In the genomic region with DNA sequence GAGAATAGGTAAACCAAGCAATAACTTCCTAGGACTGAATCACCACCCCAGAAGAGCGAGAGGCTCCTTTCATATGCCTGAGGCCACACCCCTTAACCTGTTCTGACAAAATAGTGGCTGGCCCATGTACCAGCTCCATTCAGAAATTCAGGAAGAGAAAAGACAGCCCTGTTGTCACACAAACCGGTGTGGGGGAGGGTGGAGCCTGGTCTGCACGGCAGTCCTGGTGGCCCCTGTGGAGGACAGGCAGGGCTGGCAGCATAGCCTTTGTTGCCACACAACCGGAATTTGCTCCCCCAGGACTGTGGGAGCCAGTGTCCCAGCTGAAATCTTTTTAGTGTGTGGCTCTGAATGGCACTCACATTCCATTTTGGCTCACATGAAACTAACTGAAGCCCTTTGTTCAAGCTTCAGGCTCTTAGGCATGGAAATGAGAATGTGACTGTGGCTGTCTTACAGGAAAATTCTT, we compare ENCODE assay signal across 9 cellular contexts. TPM values are rescaled to one million over a fixed set of nuclear protein-coding genes. Genes with fewer than 3 reads are reported as not detected.
DNase-seq lines count a peak whose midpoint lies in the region; ATAC-seq, FAIRE-seq and TF ChIP-seq lines count a peak whose summit lies in the region.
"Had no signal": no experiment of that assay in that cellular context is flagged by ENCODE, and none has a peak within 500 bp of the region (broad histone marks: within the 10 kb centered on the region; RNA-seq: fewer than 3 reads in every experiment).

No MANE protein-coding gene starts in this region.

- no peak overlapping the region for H3K4me3 ChIP-seq in iPS-15b (ENCODE audit: low read depth, low read length)

- TF ChIP-seq POLR2A in H54 (IDR thresholded peaks at IDR 0.05; ENCODE audit: low read depth, low read length) = no peak

- H3K4me1 Mint-ChIP-seq in activated T-helper 2 cell treated with anti-CD3 and anti-CD28 coated beads, Interferon-gamma antibody, Interleukin-2, Interleukin-4, amounts not matched to agents 10 μg/mL and 5 μg/mL and 100 μg/mL, durations not matched to agents 14 hours and 24 hours and 36 hours (ENCODE audit: low read depth) = peaks cover 54% of the 10 kb centered on the region
- peaks cover 17% of the 10 kb centered on the region for H3K4me1 Mint-ChIP-seq in stimulated activated naive CD8-positive, alpha-beta T cell treated with anti-CD3 and anti-CD28 coated beads, Interleukin-15, amount 100 ng/mL, for 72 hours

- intact Hi-C loops in activated T-helper 2 cell treated with anti-CD3 and anti-CD28 coated beads, Interferon-gamma antibody, Interleukin-2, Interleukin-4, amounts not matched to agents 10 μg/mL and 5 μg/mL and 100 μg/mL, durations not matched to agents 14 hours and 24 hours and 36 hours (cut with micrococcal nuclease) = loop anchor here (1.0 kb wide), 2 partner anchors 9 to 17 kb away; no protein-coding TSS in a partner anchor

- H3K9ac ChIP-seq in iPS-15b (ENCODE audit: low read depth, low read length) = peak overlapping the region; percentile 9

- FAIRE-seq in H54 (lab: Jason Lieb, UNC) = no peak

- H3K9me3 Mint-ChIP-seq in activated T-helper 2 cell treated with anti-CD3 and anti-CD28 coated beads, Interferon-gamma antibody, Interleukin-2, Interleukin-4, amounts not matched to agents 10 μg/mL and 5 μg/mL and 100 μg/mL, durations not matched to agents 14 hours and 24 hours and 36 hours = no peaks in the 10 kb centered on the region
- H3K9me3 Mint-ChIP-seq in stimulated activated naive CD8-positive, alpha-beta T cell treated with anti-CD3 and anti-CD28 coated beads, Interleukin-15, amount 100 ng/mL, for 72 hours = no peaks in the 10 kb centered on the region

- peaks cover 65% of the 10 kb centered on the region for H3K36me3 Mint-ChIP-seq in activated T-helper 2 cell treated with anti-CD3 and anti-CD28 coated beads, Interferon-gamma antibody, Interleukin-2, Interleukin-4, amounts not matched to agents 10 μg/mL and 5 μg/mL and 100 μg/mL, durations not matched to agents 14 hours and 24 hours and 36 hours (ENCODE audit: low read depth)

- ATAC-seq in stimulated activated naive CD8-positive, alpha-beta T cell treated with anti-CD3 and anti-CD28 coated beads, Interleukin-15, amount 100 ng/mL, for 72 hours = peak; percentile 92
- ATAC-seq in GM21515 (IDR thresholded peaks at IDR 0.05; ENCODE audit: unreplicated experiment) = no peak

- no peaks in the 10 kb centered on the region for H3K36me3 ChIP-seq in iPS-15b (ENCODE audit: control insufficient read depth, insufficient read depth, low read length)

- peak; percentile 3 for DNase-seq in SIG-M5 treated with dmso at 0.1 percent for 504 hours (lab: John Stamatoyannopoulos, UW; ENCODE audit: unreplicated experiment)
- no peak for DNase-seq in SIG-M5 (lab: John Stamatoyannopoulos, UW)
- DNase-seq in activated T-helper 2 cell treated with anti-CD3 and anti-CD28 coated beads, Interferon-gamma antibody, Interleukin-2, Interleukin-4, amounts not matched to agents 10 μg/mL and 5 μg/mL and 100 μg/mL, durations not matched to agents 14 hours and 24 hours and 36 hours (ENCODE audit: low spot score) = no peak
- DNase-seq in stimulated activated naive CD8-positive, alpha-beta T cell treated with anti-CD3 and anti-CD28 coated beads, Interleukin-15, amount 100 ng/mL, for 72 hours = peak; percentile 11 to 45
- no peak for DNase-seq in D341Med (ENCODE audit: low spot score)
- no peak for DNase-seq in H54 (ENCODE audit: insufficient read length, low spot score)
- DNase-seq: HCEC 1CT had no signal

- H3K9me3 ChIP-seq in iPS-15b (ENCODE audit: control insufficient read depth, insufficient read depth, low read length) = no peaks in the 10 kb centered on the region

- H3K4me3 Mint-ChIP-seq in activated T-helper 2 cell treated with anti-CD3 and anti-CD28 coated beads, Interferon-gamma antibody, Interleukin-2, Interleukin-4, amounts not matched to agents 10 μg/mL and 5 μg/mL and 100 μg/mL, durations not matched to agents 14 hours and 24 hours and 36 hours (ENCODE audit: low read depth) = peak overlapping the region; percentile 45
- H3K4me3 Mint-ChIP-seq in stimulated activated naive CD8-positive, alpha-beta T cell treated with anti-CD3 and anti-CD28 coated beads, Interleukin-15, amount 100 ng/mL, for 72 hours = peak overlapping the region; percentile 25 to 42

- H3K27me3 Mint-ChIP-seq in activated T-helper 2 cell treated with anti-CD3 and anti-CD28 coated beads, Interferon-gamma antibody, Interleukin-2, Interleukin-4, amounts not matched to agents 10 μg/mL and 5 μg/mL and 100 μg/mL, durations not matched to agents 14 hours and 24 hours and 36 hours (ENCODE audit: low read depth) = no peaks in the 10 kb centered on the region
- H3K27me3 Mint-ChIP-seq in stimulated activated naive CD8-positive, alpha-beta T cell treated with anti-CD3 and anti-CD28 coated beads, Interleukin-15, amount 100 ng/mL, for 72 hours = no peaks in the 10 kb centered on the region

- H3K27me3 ChIP-seq in iPS-15b (ENCODE audit: control insufficient read depth, insufficient read depth, low read length) = no peaks in the 10 kb centered on the region

- H3K4me1 ChIP-seq in iPS-15b (ENCODE audit: control insufficient read depth, insufficient read depth, low read length) = peaks cover 17% of the 10 kb centered on the region

- peak overlapping the region; percentile 90 for H3K27ac Mint-ChIP-seq in activated T-helper 2 cell treated with anti-CD3 and anti-CD28 coated beads, Interferon-gamma antibody, Interleukin-2, Interleukin-4, amounts not matched to agents 10 μg/mL and 5 μg/mL and 100 μg/mL, durations not matched to agents 14 hours and 24 hours and 36 hours
- peak overlapping the region; percentile 19 to 89 for H3K27ac Mint-ChIP-seq in stimulated activated naive CD8-positive, alpha-beta T cell treated with anti-CD3 and anti-CD28 coated beads, Interleukin-15, amount 100 ng/mL, for 72 hours

RNA-seq across cellular contexts. Expression of a gene that starts 23.8 kb away (rescaled TPM):
- total RNA-seq in activated T-helper 2 cell treated with anti-CD3 and anti-CD28 coated beads, Interferon-gamma antibody, Interleukin-2, Interleukin-4, amounts not matched to agents 10 μg/mL and 5 μg/mL and 100 μg/mL, durations not matched to agents 14 hours and 24 hours and 36 hours = 0.21 and 0.52 TPM in 2 replicates

RNA-seq across cellular contexts. Expression of a gene that starts 46.2 kb away (rescaled TPM):
- 176 and 184 TPM in 2 replicates for total RNA-seq in activated T-helper 2 cell treated with anti-CD3 and anti-CD28 coated beads, Interferon-gamma antibody, Interleukin-2, Interleukin-4, amounts not matched to agents 10 μg/mL and 5 μg/mL and 100 μg/mL, durations not matched to agents 14 hours and 24 hours and 36 hours

Comparison
In these comparisons a context has a peak if more than half of its experiments do, and no peak if none do; other contexts are left out.
1. DNase-seq: peak in SIG-M5 treated with dmso at 0.1 percent for 504 hours (single experiment) and stimulated activated naive CD8-positive, alpha-beta T cell treated with anti-CD3 and anti-CD28 coated beads, Interleukin-15, amount 100 ng/mL, for 72 hours (2 of 2); none in SIG-M5 (single experiment), activated T-helper 2 cell treated with anti-CD3 and anti-CD28 coated beads, Interferon-gamma antibody, Interleukin-2, Interleukin-4, amounts not matched to agents 10 μg/mL and 5 μg/mL and 100 μg/mL, durations not matched to agents 14 hours and 24 hours and 36 hours (single experiment), D341Med (single experiment) and H54 (single experiment).